In genomic region chr11:70530629-70531185, GRCh38 we compare ENCODE assay signal across 22 cellular contexts.
"Had no signal": no experiment of that assay in that cellular context is flagged by ENCODE, and none has a peak within 500 bp of the region (broad histone marks: within the 10 kb centered on the region; RNA-seq: fewer than 3 reads in every experiment).

No MANE protein-coding gene starts in this region.

- H3K4me3 Mint-ChIP-seq: memory B cell; mesothelial cell of epicardium; natural killer cell treated with Interleukin-12 subunit alpha and Interleukin-12 subunit beta and Interleukin-15 and Interleukin-18, amount 100 ng/mL, for 72 hours; stimulated activated naive B cell treated with anti-CD40 and anti-IgM and Interleukin-4, amounts not matched to agents 10 μg/mL and 1 μg/mL and 100 μg/mL, for 72 hours; stimulated activated naive CD8-positive, alpha-beta T cell treated with anti-CD3 and anti-CD28 coated beads, Interleukin-15, amount 100 ng/mL, for 72 hours had no signal

- H3K27ac ChIP-seq: heart left ventricle, lower lobe of right lung, parathyroid adenoma, psoas muscle, testis, tibial nerve had no signal

- H3K4me1 ChIP-seq: heart left ventricle, parathyroid adenoma, psoas muscle, testis, tibial nerve had no signal

- H3K27ac Mint-ChIP-seq: memory B cell; mesothelial cell of epicardium; natural killer cell treated with Interleukin-12 subunit alpha and Interleukin-12 subunit beta and Interleukin-15 and Interleukin-18, amount 100 ng/mL, for 72 hours; stimulated activated naive B cell treated with anti-CD40 and anti-IgM and Interleukin-4, amounts not matched to agents 10 μg/mL and 1 μg/mL and 100 μg/mL, for 72 hours had no signal

- H3K79me2 ChIP-seq: parathyroid adenoma had no signal

- FAIRE-seq: frontal cortex, islet of Langerhans had no signal

- H3K9me3 ChIP-seq: heart left ventricle, lower lobe of right lung, psoas muscle, testis had no signal

- H3K27me3 ChIP-seq: dorsolateral prefrontal cortex, heart left ventricle, testis, tibial nerve had no signal

- H3K9ac ChIP-seq: parathyroid adenoma had no signal

- DNase-seq: cortex of kidney; effector CD8-positive, alpha-beta T cell; hypothalamus; lower lobe of right lung; occipital lobe; retina; stimulated activated CD4-positive, alpha-beta T cell treated with anti-CD3 and anti-CD28 coated beads, Interleukin-2, amount 100 ng/mL, for 24 hours; stimulated activated CD4-positive, alpha-beta T cell treated with anti-CD3 and anti-CD28 coated beads, Interleukin-4, amount 100 ng/mL, for 4 hours; stimulated activated naive B cell treated with anti-CD40 and anti-IgM and Interleukin-4, amounts not matched to agents 10 μg/mL and 1 μg/mL and 100 μg/mL, for 72 hours; stimulated activated naive CD8-positive, alpha-beta T cell treated with anti-CD3 and anti-CD28 coated beads, Interleukin-15, amount 100 ng/mL, for 72 hours; testis had no signal

- H3K4me3 ChIP-seq: dorsolateral prefrontal cortex, heart left ventricle, lower lobe of right lung, psoas muscle, testis, tibial nerve had no signal

- H3K4me1 Mint-ChIP-seq: memory B cell; stimulated activated naive B cell treated with anti-CD40 and anti-IgM and Interleukin-4, amounts not matched to agents 10 μg/mL and 1 μg/mL and 100 μg/mL, for 72 hours; stimulated activated naive CD8-positive, alpha-beta T cell treated with anti-CD3 and anti-CD28 coated beads, Interleukin-15, amount 100 ng/mL, for 72 hours had no signal

- ATAC-seq: heart left ventricle; lower lobe of right lung; natural killer cell treated with Interleukin-12 subunit alpha and Interleukin-12 subunit beta and Interleukin-15 and Interleukin-18, amount 100 ng/mL, for 72 hours; psoas muscle; sciatic nerve; stimulated activated naive B cell treated with anti-CD40 and anti-IgM and Interleukin-4, amounts not matched to agents 10 μg/mL and 1 μg/mL and 100 μg/mL, for 72 hours; stimulated activated naive CD8-positive, alpha-beta T cell treated with anti-CD3 and anti-CD28 coated beads, Interleukin-15, amount 100 ng/mL, for 72 hours had no signal

- H3K27me3 Mint-ChIP-seq: stimulated activated naive CD8-positive, alpha-beta T cell treated with anti-CD3 and anti-CD28 coated beads, Interleukin-15, amount 100 ng/mL, for 72 hours had no signal

- H3K36me3 ChIP-seq: heart left ventricle, lower lobe of right lung, tibial nerve had no signal

- H3K36me3 Mint-ChIP-seq: mesothelial cell of epicardium; natural killer cell treated with Interleukin-12 subunit alpha and Interleukin-12 subunit beta and Interleukin-15 and Interleukin-18, amount 100 ng/mL, for 72 hours; stimulated activated naive B cell treated with anti-CD40 and anti-IgM and Interleukin-4, amounts not matched to agents 10 μg/mL and 1 μg/mL and 100 μg/mL, for 72 hours had no signal

- H3K9me3 Mint-ChIP-seq: mesothelial cell of epicardium; natural killer cell treated with Interleukin-12 subunit alpha and Interleukin-12 subunit beta and Interleukin-15 and Interleukin-18, amount 100 ng/mL, for 72 hours had no signal

- H2AFZ ChIP-seq: parathyroid adenoma had no signal
